In genomic region chr20:35771689-35772562, GRCh38 we compare ENCODE assay signal across 1 cellular context.
TF ChIP-seq lines count a peak whose summit lies in the region.

Gene PHF20, plus strand, starts transcription at chr20:35772015. Its CDS starts 29,508 bp downstream, at chr20:35801523.

TF ChIP-seq in HepG2, 621 proteins besides CTCF, POLR2A, EP300 and RAD21 (continued from another document and continues in another):
- TF ChIP-seq ZNF430 (CRISPR knock-in tag; IDR thresholded peaks at IDR 0.05) (peak; percentile 99), HBP1 (CRISPR knock-in tag; IDR thresholded peaks at IDR 0.05; ENCODE audit: low read depth) (0 out of 2 replicates have a peak, but pooled peaks have one; percentile 17), RFXANK (CRISPR knock-in tag; IDR thresholded peaks at IDR 0.05) (peak; percentile 90), ZNF343 (CRISPR knock-in tag; IDR thresholded peaks at IDR 0.05) (peak; percentile 58; the same call in 1 of the 2 replicates), WIZ (CRISPR knock-in tag; IDR thresholded peaks at IDR 0.05) (0 out of 2 replicates have a peak, but pooled peaks have one; percentile 44), SPEN (CRISPR knock-in tag; IDR thresholded peaks at IDR 0.05; ENCODE audit: low read depth) (peak; percentile 88), HOXA5 (CRISPR knock-in tag; IDR thresholded peaks at IDR 0.05) (peak; percentile 74), ZNF609 (CRISPR knock-in tag; IDR thresholded peaks at IDR 0.05; ENCODE audit: borderline replicate concordance) (peak; percentile 69; the same call in 1 of the 2 replicates), PITX1 (CRISPR knock-in tag; IDR thresholded peaks at IDR 0.05) (peak; percentile 81; the same call in 1 of the 2 replicates), ELF4 (CRISPR knock-in tag; IDR thresholded peaks at IDR 0.05; ENCODE audit: borderline replicate concordance) (peak; percentile 18; the same call in 1 of the 2 replicates), ARID4A (CRISPR knock-in tag; IDR thresholded peaks at IDR 0.05; ENCODE audit: borderline replicate concordance) (peak; percentile 81), HNRNPL (IDR thresholded peaks at IDR 0.05; ENCODE audit: low read depth, low read length) (no peak), POGZ (CRISPR knock-in tag; IDR thresholded peaks at IDR 0.05) (peak; percentile 75), CEBPB (IDR thresholded peaks at IDR 0.05; ENCODE audit: borderline replicate concordance, low read depth, low read length) (peak; percentile 80), ZNF878 (CRISPR knock-in tag; IDR thresholded peaks at IDR 0.05) (0 out of 2 replicates have a peak, but pooled peaks have one; percentile 78), ZNF446 (CRISPR knock-in tag; IDR thresholded peaks at IDR 0.05) (peak; percentile 72; the same call in 1 of the 2 replicates), FOSL2 (CRISPR knock-in tag; IDR thresholded peaks at IDR 0.05) (peak; percentile 72), CAMTA2 (CRISPR knock-in tag; IDR thresholded peaks at IDR 0.05; ENCODE audit: borderline replicate concordance) (peak; percentile 78), ZNF282 (IDR thresholded peaks at IDR 0.05; ENCODE audit: partially characterized antibody) (no peak), ATF1 (CRISPR knock-in tag; IDR thresholded peaks at IDR 0.05) (no peak), ZNF749 (CRISPR knock-in tag; IDR thresholded peaks at IDR 0.05; ENCODE audit: borderline replicate concordance) (peak; percentile 95), THYN1 (CRISPR knock-in tag; IDR thresholded peaks at IDR 0.05; ENCODE audit: borderline replicate concordance, low read depth) (no peak; the same call in 1 of the 2 replicates), ZFP36 (IDR thresholded peaks at IDR 0.05; ENCODE audit: borderline replicate concordance, low read depth, low read length, partially characterized antibody) (peak; percentile 22)
- TF ChIP-seq, protein P1, sequence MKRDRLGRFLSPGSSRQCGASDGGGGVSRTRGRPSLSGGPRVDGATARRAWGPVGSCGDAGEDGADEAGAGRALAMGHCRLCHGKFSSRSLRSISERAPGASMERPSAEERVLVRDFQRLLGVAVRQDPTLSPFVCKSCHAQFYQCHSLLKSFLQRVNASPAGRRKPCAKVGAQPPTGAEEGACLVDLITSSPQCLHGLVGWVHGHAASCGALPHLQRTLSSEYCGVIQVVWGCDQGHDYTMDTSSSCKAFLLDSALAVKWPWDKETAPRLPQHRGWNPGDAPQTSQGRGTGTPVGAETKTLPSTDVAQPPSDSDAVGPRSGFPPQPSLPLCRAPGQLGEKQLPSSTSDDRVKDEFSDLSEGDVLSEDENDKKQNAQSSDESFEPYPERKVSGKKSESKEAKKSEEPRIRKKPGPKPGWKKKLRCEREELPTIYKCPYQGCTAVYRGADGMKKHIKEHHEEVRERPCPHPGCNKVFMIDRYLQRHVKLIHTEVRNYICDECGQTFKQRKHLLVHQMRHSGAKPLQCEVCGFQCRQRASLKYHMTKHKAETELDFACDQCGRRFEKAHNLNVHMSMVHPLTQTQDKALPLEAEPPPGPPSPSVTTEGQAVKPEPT (CRISPR knock-in tag; IDR thresholded peaks at IDR 0.05; ENCODE audit: low read depth): peak; percentile 92; the same call in 1 of the 2 replicates
- TF ChIP-seq, protein P2, sequence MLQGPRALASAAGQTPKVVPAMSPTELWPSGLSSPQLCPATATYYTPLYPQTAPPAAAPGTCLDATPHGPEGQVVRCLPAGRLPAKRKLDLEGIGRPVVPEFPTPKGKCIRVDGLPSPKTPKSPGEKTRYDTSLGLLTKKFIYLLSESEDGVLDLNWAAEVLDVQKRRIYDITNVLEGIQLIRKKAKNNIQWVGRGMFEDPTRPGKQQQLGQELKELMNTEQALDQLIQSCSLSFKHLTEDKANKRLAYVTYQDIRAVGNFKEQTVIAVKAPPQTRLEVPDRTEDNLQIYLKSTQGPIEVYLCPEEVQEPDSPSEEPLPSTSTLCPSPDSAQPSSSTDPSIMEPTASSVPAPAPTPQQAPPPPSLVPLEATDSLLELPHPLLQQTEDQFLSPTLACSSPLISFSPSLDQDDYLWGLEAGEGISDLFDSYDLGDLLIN (CRISPR knock-in tag; IDR thresholded peaks at IDR 0.05; ENCODE audit: borderline replicate concordance): peak; percentile 96; the same call in 1 of the 2 replicates
- TF ChIP-seq, protein P3, sequence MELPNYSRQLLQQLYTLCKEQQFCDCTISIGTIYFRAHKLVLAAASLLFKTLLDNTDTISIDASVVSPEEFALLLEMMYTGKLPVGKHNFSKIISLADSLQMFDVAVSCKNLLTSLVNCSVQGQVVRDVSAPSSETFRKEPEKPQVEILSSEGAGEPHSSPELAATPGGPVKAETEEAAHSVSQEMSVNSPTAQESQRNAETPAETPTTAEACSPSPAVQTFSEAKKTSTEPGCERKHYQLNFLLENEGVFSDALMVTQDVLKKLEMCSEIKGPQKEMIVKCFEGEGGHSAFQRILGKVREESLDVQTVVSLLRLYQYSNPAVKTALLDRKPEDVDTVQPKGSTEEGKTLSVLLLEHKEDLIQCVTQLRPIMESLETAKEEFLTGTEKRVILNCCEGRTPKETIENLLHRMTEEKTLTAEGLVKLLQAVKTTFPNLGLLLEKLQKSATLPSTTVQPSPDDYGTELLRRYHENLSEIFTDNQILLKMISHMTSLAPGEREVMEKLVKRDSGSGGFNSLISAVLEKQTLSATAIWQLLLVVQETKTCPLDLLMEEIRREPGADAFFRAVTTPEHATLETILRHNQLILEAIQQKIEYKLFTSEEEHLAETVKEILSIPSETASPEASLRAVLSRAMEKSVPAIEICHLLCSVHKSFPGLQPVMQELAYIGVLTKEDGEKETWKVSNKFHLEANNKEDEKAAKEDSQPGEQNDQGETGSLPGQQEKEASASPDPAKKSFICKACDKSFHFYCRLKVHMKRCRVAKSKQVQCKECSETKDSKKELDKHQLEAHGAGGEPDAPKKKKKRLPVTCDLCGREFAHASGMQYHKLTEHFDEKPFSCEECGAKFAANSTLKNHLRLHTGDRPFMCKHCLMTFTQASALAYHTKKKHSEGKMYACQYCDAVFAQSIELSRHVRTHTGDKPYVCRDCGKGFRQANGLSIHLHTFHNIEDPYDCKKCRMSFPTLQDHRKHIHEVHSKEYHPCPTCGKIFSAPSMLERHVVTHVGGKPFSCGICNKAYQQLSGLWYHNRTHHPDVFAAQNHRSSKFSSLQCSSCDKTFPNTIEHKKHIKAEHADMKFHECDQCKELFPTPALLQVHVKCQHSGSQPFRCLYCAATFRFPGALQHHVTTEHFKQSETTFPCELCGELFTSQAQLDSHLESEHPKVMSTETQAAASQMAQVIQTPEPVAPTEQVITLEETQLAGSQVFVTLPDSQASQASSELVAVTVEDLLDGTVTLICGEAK (IDR thresholded peaks at IDR 0.05): no peak
- TF ChIP-seq, protein P3 (CRISPR knock-in tag; IDR thresholded peaks at IDR 0.05): no peak; the same call in none of the 2 replicates
